In the genomic region with DNA sequence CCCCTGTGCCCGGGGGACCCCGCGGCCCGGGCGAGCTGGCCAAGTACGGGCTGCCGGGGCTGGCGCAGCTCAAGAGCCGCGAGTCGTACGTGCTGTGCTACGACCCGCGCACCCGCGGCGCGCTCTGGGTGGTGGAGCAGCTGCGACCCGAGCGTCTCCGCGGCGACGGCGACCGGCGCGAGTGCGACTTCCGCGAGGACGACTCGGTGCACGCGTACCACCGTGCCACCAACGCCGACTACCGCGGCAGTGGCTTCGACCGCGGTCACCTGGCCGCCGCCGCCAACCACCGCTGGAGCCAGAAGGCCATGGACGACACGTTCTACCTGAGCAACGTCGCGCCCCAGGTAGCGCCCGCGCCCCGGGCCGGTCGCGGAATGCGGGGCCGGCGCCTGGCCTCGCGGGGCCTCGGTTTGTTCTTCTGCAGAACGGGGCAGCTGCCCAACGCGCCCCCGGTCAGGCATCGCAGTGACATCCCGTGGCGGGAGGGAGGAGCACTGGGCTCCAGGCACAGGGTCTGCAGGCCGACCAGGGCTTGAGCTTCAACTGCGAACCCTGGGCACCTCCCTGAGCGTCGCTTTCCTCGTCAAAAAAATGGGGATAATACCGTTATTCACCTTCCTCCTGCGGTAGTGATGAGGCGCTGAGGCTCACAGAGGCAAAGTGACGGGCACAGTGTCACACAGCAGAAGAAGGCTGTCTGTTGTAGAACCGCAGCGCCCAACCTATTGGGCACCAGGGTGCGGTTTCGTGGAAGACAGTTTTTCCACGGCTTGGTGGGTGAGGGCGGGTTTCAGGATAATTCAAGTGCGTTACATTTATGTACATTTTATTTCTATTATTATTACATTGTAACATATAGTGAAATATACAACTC, we compare ENCODE assay signal across 2 cellular contexts.
TF ChIP-seq lines count a peak whose summit lies in the region.

No MANE protein-coding gene starts in this region.

TF ChIP-seq in IMR-90, 13 proteins besides CTCF, POLR2A, EP300 and RAD21:
- TF ChIP-seq SMC3 (IDR thresholded peaks at IDR 0.05; ENCODE audit: low read depth, low read length) = no peak
- no peak for TF ChIP-seq RCOR1 (IDR thresholded peaks at IDR 0.05; ENCODE audit: insufficient replicate concordance, low read length)
- no peak for TF ChIP-seq RFX5 (IDR thresholded peaks at IDR 0.05; ENCODE audit: low read depth, low read length)
- no peak for TF ChIP-seq CHD1 (IDR thresholded peaks at IDR 0.05; ENCODE audit: low read depth, low read length)
- TF ChIP-seq, protein P1, sequence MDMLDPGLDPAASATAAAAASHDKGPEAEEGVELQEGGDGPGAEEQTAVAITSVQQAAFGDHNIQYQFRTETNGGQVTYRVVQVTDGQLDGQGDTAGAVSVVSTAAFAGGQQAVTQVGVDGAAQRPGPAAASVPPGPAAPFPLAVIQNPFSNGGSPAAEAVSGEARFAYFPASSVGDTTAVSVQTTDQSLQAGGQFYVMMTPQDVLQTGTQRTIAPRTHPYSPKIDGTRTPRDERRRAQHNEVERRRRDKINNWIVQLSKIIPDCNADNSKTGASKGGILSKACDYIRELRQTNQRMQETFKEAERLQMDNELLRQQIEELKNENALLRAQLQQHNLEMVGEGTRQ (IDR thresholded peaks at IDR 0.05; ENCODE audit: low read depth, low read length) = no peak
- TF ChIP-seq CEBPB (IDR thresholded peaks at IDR 0.05; ENCODE audit: low read depth, low read length) = no peak
- TF ChIP-seq, protein P2, sequence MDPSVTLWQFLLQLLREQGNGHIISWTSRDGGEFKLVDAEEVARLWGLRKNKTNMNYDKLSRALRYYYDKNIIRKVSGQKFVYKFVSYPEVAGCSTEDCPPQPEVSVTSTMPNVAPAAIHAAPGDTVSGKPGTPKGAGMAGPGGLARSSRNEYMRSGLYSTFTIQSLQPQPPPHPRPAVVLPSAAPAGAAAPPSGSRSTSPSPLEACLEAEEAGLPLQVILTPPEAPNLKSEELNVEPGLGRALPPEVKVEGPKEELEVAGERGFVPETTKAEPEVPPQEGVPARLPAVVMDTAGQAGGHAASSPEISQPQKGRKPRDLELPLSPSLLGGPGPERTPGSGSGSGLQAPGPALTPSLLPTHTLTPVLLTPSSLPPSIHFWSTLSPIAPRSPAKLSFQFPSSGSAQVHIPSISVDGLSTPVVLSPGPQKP (IDR thresholded peaks at IDR 0.05; ENCODE audit: borderline replicate concordance, low read depth, low read length) = no peak
- TF ChIP-seq FOS (IDR thresholded peaks at IDR 0.05; ENCODE audit: low read depth, low read length) = no peak
- TF ChIP-seq NFE2L2 (IDR thresholded peaks at IDR 0.05; ENCODE audit: low read depth, low read length) = no peak
- TF ChIP-seq BHLHE40 (IDR thresholded peaks at IDR 0.05; ENCODE audit: low read depth, low read length) = no peak
- no peak for TF ChIP-seq MAZ (IDR thresholded peaks at IDR 0.05; ENCODE audit: borderline replicate concordance, low read depth, low read length)
- no peak for TF ChIP-seq MAFK (IDR thresholded peaks at IDR 0.05; ENCODE audit: low read depth, low read length)
- no peak for TF ChIP-seq MXI1 (IDR thresholded peaks at IDR 0.05; ENCODE audit: borderline replicate concordance, low read depth, low read length)
TF ChIP-seq in IMR-90: peak in this region for 0.

TF ChIP-seq in HepG2, 621 proteins besides CTCF, POLR2A, EP300 and RAD21 (continues in another document):
- TF ChIP-seq, protein P3, sequence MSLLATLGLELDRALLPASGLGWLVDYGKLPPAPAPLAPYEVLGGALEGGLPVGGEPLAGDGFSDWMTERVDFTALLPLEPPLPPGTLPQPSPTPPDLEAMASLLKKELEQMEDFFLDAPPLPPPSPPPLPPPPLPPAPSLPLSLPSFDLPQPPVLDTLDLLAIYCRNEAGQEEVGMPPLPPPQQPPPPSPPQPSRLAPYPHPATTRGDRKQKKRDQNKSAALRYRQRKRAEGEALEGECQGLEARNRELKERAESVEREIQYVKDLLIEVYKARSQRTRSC (CRISPR knock-in tag; IDR thresholded peaks at IDR 0.05; ENCODE audit: low read depth) = no peak
- TF ChIP-seq TP53 (CRISPR knock-in tag; conservative IDR thresholded peaks at IDR 0.05) (no peak), ZNF724P (CRISPR knock-in tag; IDR thresholded peaks at IDR 0.05; ENCODE audit: borderline replicate concordance) (no peak), FOXC1 (CRISPR knock-in tag; IDR thresholded peaks at IDR 0.05; ENCODE audit: borderline replicate concordance) (peak; percentile 32; the same call in 1 of the 2 replicates), ZFY (CRISPR knock-in tag; IDR thresholded peaks at IDR 0.05) (peak; percentile 58), HDAC2 (CRISPR knock-in tag; IDR thresholded peaks at IDR 0.05) (no peak), ZNF564 (CRISPR knock-in tag; IDR thresholded peaks at IDR 0.05) (peak; percentile 56; the same call in 1 of the 2 replicates), PLRG1 (conservative IDR thresholded peaks at IDR 0.05) (no peak), SMAD3 (CRISPR knock-in tag; IDR thresholded peaks at IDR 0.05) (no peak), ZFP36L1 (CRISPR knock-in tag; IDR thresholded peaks at IDR 0.05) (peak; percentile 43), PHF20 (CRISPR knock-in tag; IDR thresholded peaks at IDR 0.05) (no peak), YEATS2 (CRISPR knock-in tag; IDR thresholded peaks at IDR 0.05; ENCODE audit: borderline replicate concordance) (no peak), ZNF773 (CRISPR knock-in tag; IDR thresholded peaks at IDR 0.05; ENCODE audit: borderline replicate concordance) (peak; percentile 66; the same call in 1 of the 2 replicates), MEF2D (CRISPR knock-in tag; IDR thresholded peaks at IDR 0.05) (no peak), ZNF24 (IDR thresholded peaks at IDR 0.05) (no peak)
- TF ChIP-seq, protein P4, sequence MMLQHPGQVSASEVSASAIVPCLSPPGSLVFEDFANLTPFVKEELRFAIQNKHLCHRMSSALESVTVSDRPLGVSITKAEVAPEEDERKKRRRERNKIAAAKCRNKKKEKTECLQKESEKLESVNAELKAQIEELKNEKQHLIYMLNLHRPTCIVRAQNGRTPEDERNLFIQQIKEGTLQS (CRISPR knock-in tag; IDR thresholded peaks at IDR 0.05) = no peak; the same call in 1 of the 2 replicates
- TF ChIP-seq, protein P5, sequence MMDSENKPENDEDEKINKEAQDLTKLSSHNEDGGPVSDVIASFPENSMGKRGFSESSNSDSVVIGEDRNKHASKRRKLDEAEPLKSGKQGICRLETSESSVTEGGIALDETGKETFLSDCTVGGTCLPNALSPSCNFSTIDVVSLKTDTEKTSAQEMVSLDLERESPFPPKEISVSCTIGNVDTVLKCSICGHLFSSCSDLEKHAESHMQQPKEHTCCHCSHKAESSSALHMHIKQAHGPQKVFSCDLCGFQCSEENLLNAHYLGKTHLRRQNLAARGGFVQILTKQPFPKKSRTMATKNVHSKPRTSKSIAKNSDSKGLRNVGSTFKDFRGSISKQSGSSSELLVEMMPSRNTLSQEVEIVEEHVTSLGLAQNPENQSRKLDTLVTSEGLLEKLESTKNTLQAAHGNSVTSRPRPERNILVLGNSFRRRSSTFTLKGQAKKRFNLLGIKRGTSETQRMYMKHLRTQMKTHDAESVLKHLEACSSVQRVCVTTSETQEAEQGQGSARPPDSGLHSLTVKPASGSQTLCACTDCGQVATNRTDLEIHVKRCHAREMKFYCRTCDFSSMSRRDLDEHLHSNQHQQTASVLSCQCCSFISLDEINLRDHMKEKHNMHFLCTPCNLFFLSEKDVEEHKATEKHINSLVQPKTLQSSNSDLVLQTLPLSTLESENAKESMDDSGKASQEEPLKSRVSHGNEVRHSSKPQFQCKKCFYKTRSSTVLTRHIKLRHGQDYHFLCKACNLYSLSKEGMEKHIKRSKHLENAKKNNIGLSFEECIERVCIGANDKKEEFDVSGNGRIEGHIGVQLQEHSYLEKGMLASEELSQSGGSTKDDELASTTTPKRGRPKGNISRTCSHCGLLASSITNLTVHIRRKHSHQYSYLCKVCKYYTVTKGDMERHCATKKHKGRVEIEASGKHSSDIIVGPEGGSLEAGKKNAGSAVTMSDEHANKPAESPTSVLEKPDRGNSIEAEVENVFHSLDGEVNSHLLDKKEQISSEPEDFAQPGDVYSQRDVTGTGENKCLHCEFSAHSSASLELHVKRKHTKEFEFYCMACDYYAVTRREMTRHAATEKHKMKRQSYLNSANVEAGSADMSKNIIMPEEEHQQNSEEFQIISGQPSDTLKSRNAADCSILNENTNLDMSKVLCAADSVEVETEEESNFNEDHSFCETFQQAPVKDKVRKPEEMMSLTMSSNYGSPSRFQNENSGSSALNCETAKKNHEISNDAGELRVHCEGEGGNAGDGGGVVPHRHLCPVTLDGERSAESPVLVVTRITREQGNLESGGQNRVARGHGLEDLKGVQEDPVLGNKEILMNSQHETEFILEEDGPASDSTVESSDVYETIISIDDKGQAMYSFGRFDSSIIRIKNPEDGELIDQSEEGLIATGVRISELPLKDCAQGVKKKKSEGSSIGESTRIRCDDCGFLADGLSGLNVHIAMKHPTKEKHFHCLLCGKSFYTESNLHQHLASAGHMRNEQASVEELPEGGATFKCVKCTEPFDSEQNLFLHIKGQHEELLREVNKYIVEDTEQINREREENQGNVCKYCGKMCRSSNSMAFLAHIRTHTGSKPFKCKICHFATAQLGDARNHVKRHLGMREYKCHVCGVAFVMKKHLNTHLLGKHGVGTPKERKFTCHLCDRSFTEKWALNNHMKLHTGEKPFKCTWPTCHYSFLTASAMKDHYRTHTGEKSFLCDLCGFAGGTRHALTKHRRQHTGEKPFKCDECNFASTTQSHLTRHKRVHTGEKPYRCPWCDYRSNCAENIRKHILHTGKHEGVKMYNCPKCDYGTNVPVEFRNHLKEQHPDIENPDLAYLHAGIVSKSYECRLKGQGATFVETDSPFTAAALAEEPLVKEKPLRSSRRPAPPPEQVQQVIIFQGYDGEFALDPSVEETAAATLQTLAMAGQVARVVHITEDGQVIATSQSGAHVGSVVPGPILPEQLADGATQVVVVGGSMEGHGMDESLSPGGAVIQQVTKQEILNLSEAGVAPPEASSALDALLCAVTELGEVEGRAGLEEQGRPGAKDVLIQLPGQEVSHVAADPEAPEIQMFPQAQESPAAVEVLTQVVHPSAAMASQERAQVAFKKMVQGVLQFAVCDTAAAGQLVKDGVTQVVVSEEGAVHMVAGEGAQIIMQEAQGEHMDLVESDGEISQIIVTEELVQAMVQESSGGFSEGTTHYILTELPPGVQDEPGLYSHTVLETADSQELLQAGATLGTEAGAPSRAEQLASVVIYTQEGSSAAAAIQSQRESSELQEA (CRISPR knock-in tag; IDR thresholded peaks at IDR 0.05; ENCODE audit: not compliant biosample characterization) = no peak
- TF ChIP-seq, protein P6, sequence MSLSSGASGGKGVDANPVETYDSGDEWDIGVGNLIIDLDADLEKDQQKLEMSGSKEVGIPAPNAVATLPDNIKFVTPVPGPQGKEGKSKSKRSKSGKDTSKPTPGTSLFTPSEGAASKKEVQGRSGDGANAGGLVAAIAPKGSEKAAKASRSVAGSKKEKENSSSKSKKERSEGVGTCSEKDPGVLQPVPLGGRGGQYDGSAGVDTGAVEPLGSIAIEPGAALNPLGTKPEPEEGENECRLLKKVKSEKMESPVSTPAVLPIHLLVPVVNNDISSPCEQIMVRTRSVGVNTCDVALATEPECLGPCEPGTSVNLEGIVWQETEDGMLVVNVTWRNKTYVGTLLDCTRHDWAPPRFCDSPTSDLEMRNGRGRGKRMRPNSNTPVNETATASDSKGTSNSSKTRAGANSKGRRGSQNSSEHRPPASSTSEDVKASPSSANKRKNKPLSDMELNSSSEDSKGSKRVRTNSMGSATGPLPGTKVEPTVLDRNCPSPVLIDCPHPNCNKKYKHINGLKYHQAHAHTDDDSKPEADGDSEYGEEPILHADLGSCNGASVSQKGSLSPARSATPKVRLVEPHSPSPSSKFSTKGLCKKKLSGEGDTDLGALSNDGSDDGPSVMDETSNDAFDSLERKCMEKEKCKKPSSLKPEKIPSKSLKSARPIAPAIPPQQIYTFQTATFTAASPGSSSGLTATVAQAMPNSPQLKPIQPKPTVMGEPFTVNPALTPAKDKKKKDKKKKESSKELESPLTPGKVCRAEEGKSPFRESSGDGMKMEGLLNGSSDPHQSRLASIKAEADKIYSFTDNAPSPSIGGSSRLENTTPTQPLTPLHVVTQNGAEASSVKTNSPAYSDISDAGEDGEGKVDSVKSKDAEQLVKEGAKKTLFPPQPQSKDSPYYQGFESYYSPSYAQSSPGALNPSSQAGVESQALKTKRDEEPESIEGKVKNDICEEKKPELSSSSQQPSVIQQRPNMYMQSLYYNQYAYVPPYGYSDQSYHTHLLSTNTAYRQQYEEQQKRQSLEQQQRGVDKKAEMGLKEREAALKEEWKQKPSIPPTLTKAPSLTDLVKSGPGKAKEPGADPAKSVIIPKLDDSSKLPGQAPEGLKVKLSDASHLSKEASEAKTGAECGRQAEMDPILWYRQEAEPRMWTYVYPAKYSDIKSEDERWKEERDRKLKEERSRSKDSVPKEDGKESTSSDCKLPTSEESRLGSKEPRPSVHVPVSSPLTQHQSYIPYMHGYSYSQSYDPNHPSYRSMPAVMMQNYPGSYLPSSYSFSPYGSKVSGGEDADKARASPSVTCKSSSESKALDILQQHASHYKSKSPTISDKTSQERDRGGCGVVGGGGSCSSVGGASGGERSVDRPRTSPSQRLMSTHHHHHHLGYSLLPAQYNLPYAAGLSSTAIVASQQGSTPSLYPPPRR (CRISPR knock-in tag; IDR thresholded peaks at IDR 0.05; ENCODE audit: borderline replicate concordance) = 0 out of 2 replicates have a peak, but pooled peaks have one; percentile 31
- TF ChIP-seq, protein P7, sequence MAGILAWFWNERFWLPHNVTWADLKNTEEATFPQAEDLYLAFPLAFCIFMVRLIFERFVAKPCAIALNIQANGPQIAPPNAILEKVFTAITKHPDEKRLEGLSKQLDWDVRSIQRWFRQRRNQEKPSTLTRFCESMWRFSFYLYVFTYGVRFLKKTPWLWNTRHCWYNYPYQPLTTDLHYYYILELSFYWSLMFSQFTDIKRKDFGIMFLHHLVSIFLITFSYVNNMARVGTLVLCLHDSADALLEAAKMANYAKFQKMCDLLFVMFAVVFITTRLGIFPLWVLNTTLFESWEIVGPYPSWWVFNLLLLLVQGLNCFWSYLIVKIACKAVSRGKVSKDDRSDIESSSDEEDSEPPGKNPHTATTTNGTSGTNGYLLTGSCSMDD (CRISPR knock-in tag; IDR thresholded peaks at IDR 0.05) = 0 out of 2 replicates have a peak, but pooled peaks have one; percentile 17
- TF ChIP-seq, protein P8, sequence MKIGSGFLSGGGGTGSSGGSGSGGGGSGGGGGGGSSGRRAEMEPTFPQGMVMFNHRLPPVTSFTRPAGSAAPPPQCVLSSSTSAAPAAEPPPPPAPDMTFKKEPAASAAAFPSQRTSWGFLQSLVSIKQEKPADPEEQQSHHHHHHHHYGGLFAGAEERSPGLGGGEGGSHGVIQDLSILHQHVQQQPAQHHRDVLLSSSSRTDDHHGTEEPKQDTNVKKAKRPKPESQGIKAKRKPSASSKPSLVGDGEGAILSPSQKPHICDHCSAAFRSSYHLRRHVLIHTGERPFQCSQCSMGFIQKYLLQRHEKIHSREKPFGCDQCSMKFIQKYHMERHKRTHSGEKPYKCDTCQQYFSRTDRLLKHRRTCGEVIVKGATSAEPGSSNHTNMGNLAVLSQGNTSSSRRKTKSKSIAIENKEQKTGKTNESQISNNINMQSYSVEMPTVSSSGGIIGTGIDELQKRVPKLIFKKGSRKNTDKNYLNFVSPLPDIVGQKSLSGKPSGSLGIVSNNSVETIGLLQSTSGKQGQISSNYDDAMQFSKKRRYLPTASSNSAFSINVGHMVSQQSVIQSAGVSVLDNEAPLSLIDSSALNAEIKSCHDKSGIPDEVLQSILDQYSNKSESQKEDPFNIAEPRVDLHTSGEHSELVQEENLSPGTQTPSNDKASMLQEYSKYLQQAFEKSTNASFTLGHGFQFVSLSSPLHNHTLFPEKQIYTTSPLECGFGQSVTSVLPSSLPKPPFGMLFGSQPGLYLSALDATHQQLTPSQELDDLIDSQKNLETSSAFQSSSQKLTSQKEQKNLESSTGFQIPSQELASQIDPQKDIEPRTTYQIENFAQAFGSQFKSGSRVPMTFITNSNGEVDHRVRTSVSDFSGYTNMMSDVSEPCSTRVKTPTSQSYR (CRISPR knock-in tag; IDR thresholded peaks at IDR 0.05; ENCODE audit: borderline replicate concordance) = no peak
